ENCODE assay signal across 11 cellular contexts in genomic region chr11:12706531-12707499, GRCh38. TPM values are rescaled to one million over a fixed set of nuclear protein-coding genes. Genes with fewer than 3 reads are reported as not detected.
A peak's percentile ranks its signal among the peaks of the same experiment; 100 is the strongest.
DNase-seq lines count a peak whose midpoint lies in the region; ATAC-seq and TF ChIP-seq lines count a peak whose summit lies in the region.
"Had no signal": no experiment of that assay in that cellular context is flagged by ENCODE, and none has a peak within 500 bp of the region (broad histone marks: within the 10 kb centered on the region; RNA-seq: fewer than 3 reads in every experiment).

No MANE protein-coding gene starts in this region.

- DNase-seq in HuH-7 (ENCODE audit: low spot score) (peak; percentile 32), NCI-H510A (lab: John Stamatoyannopoulos, UW) (peak; percentile 65), fibroblast of mammary gland (ENCODE audit: low read depth) (peak; percentile 54), gastrocnemius medialis (peak in 1 of 2 donors; percentile 27), AG20443 (ENCODE audit: low spot score) (no peak), ecto neural progenitor cell (ENCODE audit: low spot score) (no peak)
- DNase-seq in naive thymus-derived CD8-positive, alpha-beta T cell = no peak
- DNase-seq: activated CD4-positive, CD25-positive, alpha-beta regulatory T cell; activated naive CD8-positive, alpha-beta T cell treated with anti-CD3 and anti-CD28 coated beads, Interleukin-2, amount 10 ng/mL, durations not matched to agents 7 days and 5 days; NCI-H526 had no signal

- intact Hi-C loops in gastrocnemius medialis (cut with DNase I; ENCODE audit: low total_unique reads) = no loop called here

- peak; percentile 55 to 74 for ATAC-seq in gastrocnemius medialis
- ATAC-seq in naive thymus-derived CD8-positive, alpha-beta T cell = no peak
- ATAC-seq in HG02610 (IDR thresholded peaks at IDR 0.05; ENCODE audit: unreplicated experiment) = no peak

- H3K9me3 ChIP-seq in gastrocnemius medialis = no peaks in the 10 kb centered on the region

- H3K4me1 ChIP-seq in gastrocnemius medialis = peaks cover 64 to 77% of the 10 kb centered on the region in 2 donors

- H3K36me3 Mint-ChIP-seq in naive thymus-derived CD8-positive, alpha-beta T cell = no peaks in the 10 kb centered on the region
- H3K36me3 Mint-ChIP-seq: activated naive CD8-positive, alpha-beta T cell treated with anti-CD3 and anti-CD28 coated beads, Interleukin-2, amount 10 ng/mL, durations not matched to agents 7 days and 5 days had no signal

- peaks cover 24 to 79% (median 57%) of the 10 kb centered on the region in 5 donors for H3K27me3 Mint-ChIP-seq in naive thymus-derived CD8-positive, alpha-beta T cell

- H3K27ac ChIP-seq in gastrocnemius medialis = peak overlapping the region; percentile 70 to 81 (median 75)

- POLR2A ChIA-PET in naive thymus-derived CD8-positive, alpha-beta T cell (lab: Charles Lee) = no interaction called here

- peaks cover 0 to under 1% (median 0%) of the 10 kb centered on the region in 4 donors for H3K4me1 Mint-ChIP-seq in naive thymus-derived CD8-positive, alpha-beta T cell
- H3K4me1 Mint-ChIP-seq: activated naive CD8-positive, alpha-beta T cell treated with anti-CD3 and anti-CD28 coated beads, Interleukin-2, amount 10 ng/mL, durations not matched to agents 7 days and 5 days had no signal

- no peak for TF ChIP-seq POLR2A in gastrocnemius medialis (IDR thresholded peaks at IDR 0.05)

- no peak overlapping the region for H3K4me3 ChIP-seq in fibroblast of mammary gland (ENCODE audit: control insufficient read depth, low read depth, low read length)
- H3K4me3 ChIP-seq in gastrocnemius medialis = peak overlapping the region in 1 of 4 donors; percentile 8

- no peak overlapping the region for H3K4me3 Mint-ChIP-seq in naive thymus-derived CD8-positive, alpha-beta T cell
- H3K4me3 Mint-ChIP-seq: activated naive CD8-positive, alpha-beta T cell treated with anti-CD3 and anti-CD28 coated beads, Interleukin-2, amount 10 ng/mL, durations not matched to agents 7 days and 5 days had no signal

- H3K27ac Mint-ChIP-seq in naive thymus-derived CD8-positive, alpha-beta T cell = no peak overlapping the region
- H3K27ac Mint-ChIP-seq: activated naive CD8-positive, alpha-beta T cell treated with anti-CD3 and anti-CD28 coated beads, Interleukin-2, amount 10 ng/mL, durations not matched to agents 7 days and 5 days had no signal

- H3K27me3 ChIP-seq in gastrocnemius medialis = no peaks in the 10 kb centered on the region

- TF ChIP-seq CTCF in fibroblast of mammary gland (conservative IDR thresholded peaks at IDR 0.05; ENCODE audit: control insufficient read depth, insufficient read depth, low read depth, low read length) = no peak
- TF ChIP-seq CTCF in gastrocnemius medialis (IDR thresholded peaks at IDR 0.05 in 4 of 5, conservative IDR thresholded peaks at IDR 0.05 in 1 of 5) = no peak

- no peaks in the 10 kb centered on the region for H3K36me3 ChIP-seq in gastrocnemius medialis

- in situ Hi-C loops in gastrocnemius medialis (cut with MboI; ENCODE audit: low sequenced_read_pairs in 4 of 4) = no loop called here

- peaks cover 0 to 2% (median 0%) of the 10 kb centered on the region in 9 donors for H3K9me3 Mint-ChIP-seq in naive thymus-derived CD8-positive, alpha-beta T cell
- H3K9me3 Mint-ChIP-seq: activated naive CD8-positive, alpha-beta T cell treated with anti-CD3 and anti-CD28 coated beads, Interleukin-2, amount 10 ng/mL, durations not matched to agents 7 days and 5 days had no signal

RNA-seq across cellular contexts. Expression of gene TEAD1, which starts 32.6 kb away (rescaled TPM):
- total RNA-seq in gastrocnemius medialis = 100 to 1,000 TPM in 2 of 4 donors, 10 to 100 TPM in 2; 46.1 to 175 (median 126) TPM
- total RNA-seq in naive thymus-derived CD8-positive, alpha-beta T cell = not detected
- polyA plus RNA-seq in naive thymus-derived CD8-positive, alpha-beta T cell = not detected
- total RNA-seq: activated naive CD8-positive, alpha-beta T cell treated with anti-CD3 and anti-CD28 coated beads, Interleukin-2, amount 10 ng/mL, durations not matched to agents 7 days and 5 days had no signal

Comparison
In these comparisons a context has a peak if more than half of its experiments do, and no peak if none do; other contexts are left out.
1. DNase-seq: peak in HuH-7 (single experiment), NCI-H510A (single experiment) and fibroblast of mammary gland (single experiment); none in naive thymus-derived CD8-positive, alpha-beta T cell (0 of 10), AG20443 (single experiment) and ecto neural progenitor cell (single experiment).
2. ATAC-seq: peak in gastrocnemius medialis (2 of 2); none in naive thymus-derived CD8-positive, alpha-beta T cell (0 of 2) and HG02610 (single experiment).
3. RNA of gene TEAD1, which starts 32.6 kb away (total RNA-seq): 46.1 to 175 TPM in gastrocnemius medialis; not detected in naive thymus-derived CD8-positive, alpha-beta T cell; every median in the first group is over 10 times any median in the second.